ENCODE assay signal across 9 cellular contexts in genomic region chr22:17562906-17563870, GRCh38. TPM values are rescaled to one million over a fixed set of nuclear protein-coding genes. Genes with fewer than 3 reads are reported as not detected.
A peak's percentile ranks its signal among the peaks of the same experiment; 100 is the strongest.
DNase-seq lines count a peak whose midpoint lies in the region; ATAC-seq, FAIRE-seq and TF ChIP-seq lines count a peak whose summit lies in the region.
"Had no signal": no experiment of that assay in that cellular context is flagged by ENCODE, and none has a peak within 500 bp of the region (broad histone marks: within the 10 kb centered on the region; RNA-seq: fewer than 3 reads in every experiment).

TSS of gene SLC25A18 (plus strand) at chr22:17563498. CDS start at chr22:17579945, 16,447 bp downstream.

- CTCF ChIA-PET in H1 (lab: Charles Lee; ENCODE audit: partially characterized antibody), result interaction anchor here (0.5 to 1.8 kb wide), 9 partner anchors 18 to 391 kb away, joined by 3 to 6 read pairs (median 4); no protein-coding TSS in a partner anchor

- H2AFZ ChIP-seq in H1 (ENCODE audit: low read length), result no peak within 1 kb of the TSS

- no peaks in the 10 kb centered on the region for H3K27me3 ChIP-seq in H1 (replicated peaks in 1 of 4; ENCODE audit: control insufficient read depth in 3 of 4, extremely low read depth in 1 of 4, insufficient read depth in 3 of 4, low read length in 3 of 4)
- H3K27me3 ChIP-seq in mesendoderm (ENCODE audit: insufficient read depth, low read length, poor library complexity), result no peaks in the 10 kb centered on the region
- H3K27me3 ChIP-seq in thoracic aorta (replicated peaks; ENCODE audit: insufficient read depth), result no peaks in the 10 kb centered on the region
- H3K27me3 ChIP-seq: colonic mucosa had no signal

- H3K9me3 ChIP-seq in H1 (ENCODE audit: insufficient read depth in 2 of 2, low read depth in 1 of 2, low read length in 1 of 2), result peaks cover 0 to 3% of the 10 kb centered on the region in 2 experiments; a peak in 2 of 4 replicates
- no peaks in the 10 kb centered on the region for H3K9me3 ChIP-seq in thoracic aorta
- H3K9me3 ChIP-seq: colonic mucosa had no signal

- ATAC-seq in thoracic aorta (ENCODE audit: insufficient number of reproducible peaks, low FRiP score, low read depth), result no peak
- ATAC-seq in GM21576 (IDR thresholded peaks at IDR 0.05; ENCODE audit: unreplicated experiment), result no peak

- H4K5ac ChIP-seq in H1 (ENCODE audit: insufficient read length, low read depth, low read length) (peak within 1 kb of the TSS; percentile 68), mesendoderm (ENCODE audit: low read length) (no peak within 1 kb of the TSS)

- H3K4ac ChIP-seq in H1 (replicated peaks; ENCODE audit: insufficient read length, low read depth, low read length) (no peak within 1 kb of the TSS), mesendoderm (ENCODE audit: low read depth, low read length) (no peak within 1 kb of the TSS)

- H3K56ac ChIP-seq in H1 (replicated peaks; ENCODE audit: insufficient read length, low read depth, low read length) (no peak within 1 kb of the TSS), mesendoderm (ENCODE audit: low read length) (peak within 1 kb of the TSS; percentile 52)

- H3K23me2 ChIP-seq in H1 (ENCODE audit: low read depth, low read length), result no peaks in the 10 kb centered on the region

- H3K36me3 ChIP-seq in H1 (ENCODE audit: control insufficient read depth in 2 of 4, insufficient read depth in 4 of 4, low read length in 3 of 4) (peaks cover 4 to 15% (median 10%) of the 10 kb centered on the region in 4 experiments), mesendoderm (ENCODE audit: control insufficient read depth, insufficient read depth, low read length) (peaks cover 2% of the 10 kb centered on the region), thoracic aorta (no peaks in the 10 kb centered on the region)
- H3K36me3 ChIP-seq: colonic mucosa had no signal

- H3K18ac ChIP-seq in H1 (ENCODE audit: extremely low read depth, low read length) (peak within 1 kb of the TSS; percentile 73), mesendoderm (ENCODE audit: low read length) (no peak within 1 kb of the TSS)

- POLR2A ChIA-PET in H1 (lab: Charles Lee; ENCODE audit: partially characterized antibody), result interaction anchor here (0.6 to 5.3 kb wide), 9 partner anchors 13 to 431 kb away, joined by 3 to 18 read pairs (median 3); partner anchors contain the start of gene BCL2L13

- no peaks in the 10 kb centered on the region for H3K79me1 ChIP-seq in H1 (ENCODE audit: low read depth, low read length)
- no peaks in the 10 kb centered on the region for H3K79me1 ChIP-seq in mesendoderm (ENCODE audit: low read length)

- H3K23ac ChIP-seq in H1 (ENCODE audit: insufficient read length), result no peak within 1 kb of the TSS
- no peak within 1 kb of the TSS for H3K23ac ChIP-seq in mesendoderm (ENCODE audit: low read length)

- FAIRE-seq in H1 (lab: Jason Lieb, UNC), result peak; percentile 52

- H3K79me2 ChIP-seq in H1 (ENCODE audit: control insufficient read depth in 1 of 2, insufficient read depth in 2 of 2, low read length in 2 of 2) (no peaks in the 10 kb centered on the region), mesendoderm (ENCODE audit: control insufficient read depth, insufficient read depth, low read length) (no peaks in the 10 kb centered on the region)

- H3K4me1 ChIP-seq in H1 (replicated peaks in 1 of 4; ENCODE audit: control insufficient read depth in 3 of 4, insufficient read depth in 4 of 4, low read length in 3 of 4) (peaks cover 10 to 20% (median 15%) of the 10 kb centered on the region in 4 experiments; a peak in 6 of 7 replicates), mesendoderm (ENCODE audit: control insufficient read depth, low read depth, low read length) (peaks cover 3% of the 10 kb centered on the region), thoracic aorta (ENCODE audit: control insufficient read depth in 1 of 2, low read depth in 2 of 2) (peaks cover 4 to 22% of the 10 kb centered on the region in 2 donors)
- H3K4me1 ChIP-seq: colonic mucosa had no signal

- H2BK5ac ChIP-seq in H1 (ENCODE audit: low read depth, low read length) (peak within 1 kb of the TSS; percentile 81), mesendoderm (ENCODE audit: low read length) (no peak within 1 kb of the TSS)

- TF ChIP-seq CTCF in NB4 (IDR thresholded peaks at IDR 0.05; ENCODE audit: low read depth, low read length) (no peak), H1 (IDR thresholded peaks at IDR 0.05; ENCODE audit: control extremely low read depth in 1 of 3, insufficient read depth in 1 of 3, low read depth in 1 of 3, low read length in 3 of 3) (peak; percentile 21 to 60 (median 32); a peak in 2 of 4 replicates), thoracic aorta (IDR thresholded peaks at IDR 0.05) (peak; percentile 17)

- TF ChIP-seq POLR2A in NB4 (IDR thresholded peaks at IDR 0.05; ENCODE audit: extremely low read depth, insufficient read length) (no peak), H1 (IDR thresholded peaks at IDR 0.05; ENCODE audit: control extremely low read depth in 1 of 2, low read depth in 2 of 2, low read length in 2 of 2) (peak; percentile 36 to 48; a peak in 2 of 3 replicates)

- H2AK5ac ChIP-seq in H1 (ENCODE audit: low read depth, low read length) (peak within 1 kb of the TSS; percentile 82; the same call in 1 of the 2 replicates), mesendoderm (ENCODE audit: low read length) (no peak within 1 kb of the TSS)

- peak within 1 kb of the TSS; percentile 60 for H4K91ac ChIP-seq in H1 (replicated peaks; ENCODE audit: insufficient read length, low read length)

- TF ChIP-seq RAD21 in H1 (IDR thresholded peaks at IDR 0.05 in 1 of 2, conservative IDR thresholded peaks at IDR 0.05 in 1 of 2; ENCODE audit: low read depth in 2 of 2, low read length in 2 of 2), result peak; percentile 19 to 28; a peak in 3 of 4 replicates

- H3K27ac ChIP-seq in H1 (ENCODE audit: low read depth, low read length), result peak within 1 kb of the TSS; percentile 59; the same call in 1 of the 2 replicates
- peak within 1 kb of the TSS; percentile 26 for H3K27ac ChIP-seq in mesendoderm (ENCODE audit: low read depth, low read length)
- peak within 1 kb of the TSS in 1 of 2 donors; percentile 11 for H3K27ac ChIP-seq in thoracic aorta
- H3K27ac ChIP-seq: colonic mucosa had no signal

- no peak within 1 kb of the TSS for H3K4me3 ChIP-seq in NB4 (ENCODE audit: low read depth, low read length)
- H3K4me3 ChIP-seq in H1 (ENCODE audit: extremely low read depth in 1 of 4, insufficient read depth in 2 of 4, low read depth in 3 of 4, low read length in 4 of 4), result peak within 1 kb of the TSS in 3 of 4 experiments; percentile 7 to 34 (median 21); a peak in 3 of 8 replicates
- no peak within 1 kb of the TSS for H3K4me3 ChIP-seq in mesendoderm (ENCODE audit: low read length)
- H3K4me3 ChIP-seq in thoracic aorta, result peak within 1 kb of the TSS; percentile 2
- H3K4me3 ChIP-seq: colonic mucosa had no signal

- no peaks in the 10 kb centered on the region for H4K20me1 ChIP-seq in H1 (replicated peaks in 1 of 2; ENCODE audit: control insufficient read depth in 1 of 2, insufficient read depth in 2 of 2, low read length in 2 of 2)

- H2BK120ac ChIP-seq in H1 (replicated peaks; ENCODE audit: low read depth, low read length) (peak within 1 kb of the TSS; percentile 10), mesendoderm (ENCODE audit: low read depth, low read length) (no peak within 1 kb of the TSS)

- H3K9ac ChIP-seq in H1 (replicated peaks in 1 of 4; ENCODE audit: extremely low read depth in 1 of 4, low read depth in 3 of 4, low read length in 3 of 4) (peak within 1 kb of the TSS in 2 of 4 experiments; percentile 2 to 66; a peak in 1 of 7 replicates), mesendoderm (ENCODE audit: low read length) (no peak within 1 kb of the TSS)

- peak within 1 kb of the TSS; percentile 58 to 62 for H3K4me2 ChIP-seq in H1 (ENCODE audit: insufficient read depth in 1 of 2, low read depth in 2 of 2, low read length in 2 of 2)
- no peak within 1 kb of the TSS for H3K4me2 ChIP-seq in mesendoderm (ENCODE audit: low read length)

- H2BK12ac ChIP-seq in H1 (ENCODE audit: low read depth, low read length), result peak within 1 kb of the TSS; percentile 62; the same call in 1 of the 2 replicates

- H2BK20ac ChIP-seq in H1 (ENCODE audit: low read length), result 0 out of 2 replicates have a peak within 1 kb of the TSS, but pooled peaks have one; percentile 61

- WGBS in H1 (ENCODE audit: extremely low coverage in 1 of 2, insufficient coverage in 1 of 2, insufficient read length in 1 of 2, insufficient replicate concordance in 2 of 2, low coverage in 1 of 2, low lambda C conversion rate in 2 of 2, missing lambda C conversion rate in 1 of 2), 2 experiments, result 63% methylated on average over 17 of the region's 17 CpGs; no CpG with 5 or more reads in 1 of the 2 experiments
- WGBS in mesendoderm (ENCODE audit: extremely low coverage, insufficient coverage, low lambda C conversion rate), result no CpG with 5 or more reads among the region's 17 CpGs

- H4K8ac ChIP-seq in H1 (ENCODE audit: extremely low read depth, insufficient read depth, low read length) (no peak within 1 kb of the TSS), mesendoderm (ENCODE audit: low read depth, low read length) (no peak within 1 kb of the TSS)

- no peak within 1 kb of the TSS for H3K14ac ChIP-seq in H1 (ENCODE audit: insufficient read length)

- peak in 1 of 2 experiments; percentile 20; a peak in 1 of 3 replicates for TF ChIP-seq EP300 in H1 (IDR thresholded peaks at IDR 0.05; ENCODE audit: borderline replicate concordance in 1 of 2, low read depth in 2 of 2, low read length in 2 of 2)

- peak; percentile 75 for DNase-seq in NB4 (ENCODE audit: low read depth)
- peak in 1 of 2 experiments; percentile 56 for DNase-seq in H1 (ENCODE audit: low read depth in 1 of 2, low spot score in 2 of 2)
- DNase-seq in mesendoderm, result peak; percentile 79
- DNase-seq in thoracic aorta (ENCODE audit: low spot score), result no peak
- no peak for DNase-seq in T-helper 2 cell
- DNase-seq in stimulated activated CD4-positive, alpha-beta T cell treated with anti-CD3 and anti-CD28 coated beads, Interleukin-4, amount 100 ng/mL, for 24 hours, result no peak
- DNase-seq: colonic mucosa had no signal

- H2BK15ac ChIP-seq in H1 (ENCODE audit: low read length) (no peak within 1 kb of the TSS), mesendoderm (replicated peaks; ENCODE audit: low read depth) (no peak within 1 kb of the TSS)

TF ChIP-seq in H1, 55 proteins besides CTCF, POLR2A, EP300 and RAD21 (continues in another document):
- TF ChIP-seq SP1 (IDR thresholded peaks at IDR 0.05; ENCODE audit: low read depth, low read length) (peak; percentile 12; the same call in 1 of the 2 replicates), BACH1 (IDR thresholded peaks at IDR 0.05; ENCODE audit: low read length) (no peak)

RNA-seq across cellular contexts. Expression of gene SLC25A18, which starts in this region (rescaled TPM):
- 2.2 and 2.8 TPM in 2 replicates for total RNA-seq in H1 (2021; fragmentation: NEBNext Ultra II Directional; extraction: Animal tissue kit (Norgen Biotek cat#: 25700))
- polyA plus RNA-seq in H1 (2011; rRNA removed), result 2.7 and 2.9 TPM in 2 replicates
- polyA plus RNA-seq in H1 (2011; cell fraction: cytosol; rRNA removed), result 2.3 TPM
- 3.2 TPM for polyA plus RNA-seq in H1 (2011; cell fraction: nucleus; rRNA removed)
- 2.7 to 3.0 TPM (median 2.8 TPM) in 4 replicates for polyA plus RNA-seq in H1 (2012, experiment 1 of 2)
- polyA plus RNA-seq in H1 (2012, experiment 2 of 2), result 3.1 TPM
- 0.51 TPM for polyA plus RNA-seq in H1 (2013, experiment 1 of 2)
- polyA plus RNA-seq in H1 (2013, experiment 2 of 2), result 0.52 TPM
- 2.6 and 2.7 TPM in 2 replicates for polyA minus RNA-seq in H1 (2011; rRNA and poly(A)+ RNA removed)
- polyA minus RNA-seq in H1 (2011; cell fraction: cytosol; rRNA and poly(A)+ RNA removed), result 1.0 TPM
- polyA minus RNA-seq in H1 (2011; cell fraction: nucleus; rRNA and poly(A)+ RNA removed), result 2.5 TPM
- polyA plus RNA-seq in mesendoderm (2013, experiment 1 of 2), result 0.65 TPM
- 0.63 TPM for polyA plus RNA-seq in mesendoderm (2013, experiment 2 of 2)
- not detected for total RNA-seq in thoracic aorta
- total RNA-seq: colonic mucosa had no signal
- polyA plus RNA-seq: IgD-negative memory B cell had no signal

Comparison
In these comparisons a context has a peak if more than half of its experiments do, and no peak if none do; other contexts are left out.
1. DNase-seq: peak in NB4 (single experiment) and mesendoderm (single experiment); none in thoracic aorta (single experiment), T-helper 2 cell (0 of 5) and stimulated activated CD4-positive, alpha-beta T cell treated with anti-CD3 and anti-CD28 coated beads, Interleukin-4, amount 100 ng/mL, for 24 hours (single experiment).
2. H3K4me3 ChIP-seq: peak in H1 (3 of 4) and thoracic aorta (single experiment); none in NB4 (single experiment) and mesendoderm (single experiment).